8 cellular contexts compared by ENCODE assay signal in the genomic region with DNA sequence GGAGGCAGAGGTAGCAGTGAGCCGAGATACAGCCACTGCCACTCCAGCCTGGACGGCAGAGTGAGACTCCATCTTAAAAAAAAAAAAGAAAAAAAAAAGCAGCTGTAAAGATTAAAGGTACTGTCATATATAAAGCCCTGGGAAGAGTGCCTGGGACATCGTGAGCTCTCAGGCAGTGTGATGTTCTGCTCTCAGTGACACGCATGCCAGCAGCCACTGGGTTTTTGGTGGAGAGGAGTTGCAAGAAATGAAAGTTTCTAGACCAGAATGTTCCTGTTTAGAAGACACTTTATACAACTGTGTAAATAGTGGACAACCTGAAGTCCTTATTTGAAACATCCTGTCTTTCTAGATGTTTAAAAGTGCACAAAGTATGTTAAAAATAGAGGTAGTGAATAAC.
"Had no signal": no experiment of that assay in that cellular context is flagged by ENCODE, and none has a peak within 500 bp of the region (broad histone marks: within the 10 kb centered on the region; RNA-seq: fewer than 3 reads in every experiment).

No MANE protein-coding gene starts in this region.

- H3K4me3 ChIP-seq: GM23248, HAP-1 had no signal

- H3K4me1 ChIP-seq: HAP-1 had no signal

- H3K27ac ChIP-seq: GM23248, HL-60 had no signal

- DNase-seq: GM23248, GOT3, H7, HFFc6 had no signal

- H2AFZ ChIP-seq: GM23248 had no signal

- H3K36me3 ChIP-seq: HAP-1 had no signal

- H3K9me3 ChIP-seq: HAP-1 had no signal

- ATAC-seq: HCT116, HepG2 had no signal
